29 cellular contexts compared by ENCODE assay signal in the genomic region with DNA sequence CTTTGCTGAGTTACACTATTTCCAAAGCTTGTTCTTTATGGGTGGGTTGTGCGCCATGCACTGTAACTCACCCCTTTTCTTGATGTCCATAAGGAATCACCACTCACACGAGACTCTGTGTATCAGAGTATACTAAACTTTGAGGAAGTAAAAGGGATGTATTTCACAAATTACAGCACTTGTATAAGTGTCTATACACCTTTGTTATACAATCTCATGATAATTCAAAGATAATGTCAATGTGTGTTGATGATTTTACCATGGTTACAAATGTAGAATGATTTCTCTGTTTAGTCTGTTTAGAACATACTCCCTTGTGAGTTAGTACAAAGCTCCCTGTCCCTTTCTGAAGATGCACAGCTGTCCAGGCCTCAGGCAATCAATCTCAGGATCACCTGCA.
"Had no signal": no experiment of that assay in that cellular context is flagged by ENCODE, and none has a peak within 500 bp of the region (broad histone marks: within the 10 kb centered on the region; RNA-seq: fewer than 3 reads in every experiment).

No MANE protein-coding gene starts in this region.

- ATAC-seq: activated CD4-positive, alpha-beta T cell treated with anti-CD3 and anti-CD28 coated beads for 36 hours; activated CD4-positive, CD25-positive, alpha-beta regulatory T cell treated with anti-CD3 and anti-CD28 coated beads, Interleukin-2, amount 50 U/mL, for 24 hours; activated CD8-positive, alpha-beta memory T cell treated with anti-CD3 and anti-CD28 coated beads, Interleukin-2, amount 10 ng/mL, durations not matched to agents 7 days and 5 days; activated CD8-positive, alpha-beta T cell treated with anti-CD3 and anti-CD28 coated beads, Interleukin-2, amount 10 ng/mL, durations not matched to agents 7 days and 5 days; activated naive CD8-positive, alpha-beta T cell treated with anti-CD3 and anti-CD28 coated beads, Interleukin-2, amount 50 U/mL, for 24 hours; WTC11 had no signal

- DNase-seq: activated CD4-positive, alpha-beta memory T cell treated with anti-CD3 and anti-CD28 coated beads, Interleukin-2, amount 10 ng/mL, durations not matched to agents 7 days and 5 days; activated CD4-positive, alpha-beta T cell treated with anti-CD3 and anti-CD28 coated beads for 1 hour; activated CD4-positive, alpha-beta T cell treated with anti-CD3 and anti-CD28 coated beads for 36 hours; activated CD4-positive, alpha-beta T cell treated with anti-CD3 and anti-CD28 coated beads for 48 hours; activated CD4-positive, alpha-beta T cell treated with anti-CD3 and anti-CD28 coated beads, Interleukin-2, amount 10 ng/mL, durations not matched to agents 7 days and 5 days; activated CD4-positive, alpha-beta T cell treated with anti-CD3 and anti-CD28 coated beads, Interleukin-2, amount 50 U/mL, for 48 hours; activated CD4-positive, CD25-positive, alpha-beta regulatory T cell; activated CD8-positive, alpha-beta memory T cell treated with anti-CD3 and anti-CD28 coated beads for 24 hours; activated CD8-positive, alpha-beta memory T cell treated with anti-CD3 and anti-CD28 coated beads, Interleukin-2, amount 10 ng/mL, durations not matched to agents 7 days and 5 days; activated CD8-positive, alpha-beta memory T cell treated with anti-CD3 and anti-CD28 coated beads, Interleukin-2, amount 50 U/mL, for 48 hours; activated CD8-positive, alpha-beta T cell treated with anti-CD3 and anti-CD28 coated beads, Interleukin-2, amount 10 ng/mL, durations not matched to agents 7 days and 5 days; activated effector memory CD4-positive, alpha-beta T cell treated with Interleukin-2 at 50 U/mL for 16 hours; activated gamma-delta T cell; activated naive CD4-positive, alpha-beta T cell treated with anti-CD3 and anti-CD28 coated beads, Interleukin-2, amount 10 ng/mL, durations not matched to agents 7 days and 5 days; activated naive CD4-positive, alpha-beta T cell treated with Interleukin-2 at 50 U/mL for 16 hours; activated naive CD8-positive, alpha-beta T cell treated with anti-CD3 and anti-CD28 coated beads, Interleukin-2, amount 10 ng/mL, durations not matched to agents 7 days and 5 days; activated naive CD8-positive, alpha-beta T cell treated with anti-CD3 and anti-CD28 coated beads, Interleukin-2, amount 50 U/mL, for 24 hours; activated T-cell treated with anti-CD3 and anti-CD28 coated beads, Interleukin-2, amount 50 U/mL, for 24 hours; activated T-cell treated with anti-CD3 and anti-CD28 coated beads, Interleukin-2, amount 50 U/mL, for 48 hours; amygdala; anterior cingulate cortex; caudate nucleus; cerebellar nuclear complex; T-helper 1 cell; T-helper 2 cell; T-helper 9 cell; WERI-Rb-1 had no signal
